In the genomic region with DNA sequence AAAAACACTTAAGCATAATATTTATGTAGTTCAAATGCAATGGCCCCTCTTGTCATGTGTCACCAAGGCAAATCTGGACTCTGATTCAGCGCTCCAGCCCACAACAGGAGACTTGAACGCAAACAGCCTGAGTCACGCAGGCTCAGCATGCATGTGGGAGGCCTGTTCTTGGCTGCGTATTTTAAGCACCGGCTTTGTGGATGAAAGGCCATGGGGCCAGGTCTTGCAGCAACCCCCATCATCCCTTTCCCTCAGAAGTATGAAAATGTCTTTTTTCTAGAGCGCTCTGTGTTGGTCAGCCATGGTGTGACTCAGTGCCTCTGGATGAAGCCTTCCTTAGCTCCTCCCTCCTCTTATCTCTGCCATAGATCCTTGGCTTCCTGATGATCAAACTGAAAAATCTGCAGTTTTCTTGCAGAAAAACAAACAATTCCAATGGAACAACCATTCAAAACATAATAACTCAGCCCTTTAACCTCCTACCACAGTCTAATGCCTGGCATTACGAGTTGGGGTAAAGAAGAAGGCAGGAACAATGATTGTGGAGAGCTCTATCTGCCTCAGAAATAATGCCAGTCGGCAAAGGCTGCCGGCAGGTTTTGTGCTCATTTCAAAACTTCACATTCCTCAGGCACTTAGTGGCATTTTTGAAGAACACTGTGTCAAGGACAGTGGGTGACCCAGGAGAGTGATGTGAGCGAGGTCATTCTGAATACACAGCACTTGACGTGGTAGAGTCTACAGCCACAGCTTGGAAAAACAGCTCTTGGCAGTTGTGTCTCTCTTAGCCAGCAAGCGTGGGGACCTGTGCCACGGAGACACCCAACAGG, we compare ENCODE assay signal across 9 cellular contexts.
A peak's percentile ranks its signal among the peaks of the same experiment; 100 is the strongest.
DNase-seq lines count a peak whose midpoint lies in the region; ATAC-seq, FAIRE-seq and TF ChIP-seq lines count a peak whose summit lies in the region.
"Had no signal": no experiment of that assay in that cellular context is flagged by ENCODE, and none has a peak within 500 bp of the region (broad histone marks: within the 10 kb centered on the region; RNA-seq: fewer than 3 reads in every experiment).

No MANE protein-coding gene starts in this region.

- in situ Hi-C loops in HepG2 (cut with HindIII; ENCODE audit: extremely low pct_ligation_motif_present, low pct_unique_long_range_greater_than_20kb): no loop called here

- H3K27me3 Mint-ChIP-seq in stimulated activated naive CD8-positive, alpha-beta T cell treated with anti-CD3 and anti-CD28 coated beads, Interleukin-15, Interleukin-2, amounts not matched to agents 100 ng/mL and 50 ng/mL, for 24 hours: no peaks in the 10 kb centered on the region

- CTCF ChIA-PET in AG04450 (lab: Charles Lee): interaction anchor here (0.5 to 2.1 kb wide), 3 partner anchors 22 to 597 kb away, joined by 3 to 13 read pairs (median 3); no protein-coding TSS in a partner anchor
- CTCF ChIA-PET in HepG2 (lab: Yijun Ruan, JAX; ENCODE audit: low intra/inter-chr PET ratio, low total read pairs): no interaction called here
- CTCF ChIA-PET in GM10248 (lab: Yijun Ruan, JAX): interaction anchor here (0.9 to 1.7 kb wide), 3 partner anchors 14 to 91 kb away, joined by 3 to 5 read pairs (median 3); no protein-coding TSS in a partner anchor

- FAIRE-seq in HepG2 (lab: Jason Lieb, UNC): peak; percentile 93
- FAIRE-seq: GM12878 had no signal

- H3K9me3 Mint-ChIP-seq in stimulated activated naive CD8-positive, alpha-beta T cell treated with anti-CD3 and anti-CD28 coated beads, Interleukin-15, Interleukin-2, amounts not matched to agents 100 ng/mL and 50 ng/mL, for 24 hours: no peaks in the 10 kb centered on the region

- peaks cover 42% of the 10 kb centered on the region for H3K4me1 Mint-ChIP-seq in stimulated activated naive CD8-positive, alpha-beta T cell treated with anti-CD3 and anti-CD28 coated beads, Interleukin-15, Interleukin-2, amounts not matched to agents 100 ng/mL and 50 ng/mL, for 24 hours (ENCODE audit: low read depth)

- BruUV-seq in HepG2 (replicated peaks; lab: Mats Ljungman, UMichigan): no TSS peak

- TF ChIP-seq CTCF in AG04450 (IDR thresholded peaks at IDR 0.05; ENCODE audit: low read depth, low read length): no peak
- no peak for TF ChIP-seq CTCF in adrenal gland (IDR thresholded peaks at IDR 0.05)
- no peak for TF ChIP-seq CTCF in HepG2 (CRISPR knock-in tag; IDR thresholded peaks at IDR 0.05)
- no peak for TF ChIP-seq CTCF in GM10248 (IDR thresholded peaks at IDR 0.05; ENCODE audit: control extremely low read depth, extremely low read depth, low read depth, missing control alignments)

- H3K36me3 ChIP-seq in adrenal gland (replicated peaks in 1 of 2) (peaks cover 0 to 9% of the 10 kb centered on the region in 2 donors), HepG2 (replicated peaks in 1 of 2; ENCODE audit: control insufficient read depth in 1 of 2, insufficient read depth in 2 of 2, low read length in 2 of 2) (peaks cover 10 to 40% of the 10 kb centered on the region in 2 experiments; a peak in 4 of 5 replicates)

- DNase-seq in AG04450 (ENCODE audit: low read depth, low spot score): peak; percentile 99
- peak; percentile 98 for DNase-seq in LHCN-M2 (ENCODE audit: low read depth)
- DNase-seq in adrenal gland: peak; percentile 56 to 92 (median 85)
- peak; percentile 92 for DNase-seq in HepG2 (ENCODE audit: low spot score)
- no peak for DNase-seq in SW480 (ENCODE audit: low spot score)
- no peak for DNase-seq in GM10248 (ENCODE audit: extremely low spot score)

- POLR2A ChIA-PET in AG04450 (lab: Yijun Ruan, JAX): interaction anchor here (1.0 to 2.0 kb wide), 7 partner anchors 10 to 91 kb away, joined by 3 to 19 read pairs (median 4); no protein-coding TSS in a partner anchor
- POLR2A ChIA-PET in HepG2 (lab: Yijun Ruan, JAX): interaction anchor here (0.9 to 7.2 kb wide), 12 partner anchors 18 to 204 kb away, joined by 3 to 92 read pairs (median 11); no protein-coding TSS in a partner anchor
- POLR2A ChIA-PET in GM10248 (lab: Yijun Ruan, JAX): interaction anchor here (0.5 kb wide), 1 partner anchor 18 kb away, joined by 3 read pairs; no protein-coding TSS in a partner anchor

- peak; percentile 92 for ATAC-seq in HepG2
- no peak for ATAC-seq in HG02938 (IDR thresholded peaks at IDR 0.05; ENCODE audit: unreplicated experiment)
- ATAC-seq: GM12878 had no signal

- H3K4me1 ChIP-seq in adrenal gland (replicated peaks in 1 of 2): peaks cover 17 to 31% of the 10 kb centered on the region in 2 donors
- peaks cover 54% of the 10 kb centered on the region for H3K4me1 ChIP-seq in HepG2 (ENCODE audit: insufficient read depth, low read length)

- intact Hi-C loops in adrenal gland (cut with DNase I) (no loop called here), HepG2 (cut with micrococcal nuclease; ENCODE audit: unreplicated experiment) (loop anchor here (5.0 kb wide), 2 partner anchors 34 to 89 kb away; no protein-coding TSS in a partner anchor)

- H3K27me3 ChIP-seq in AG04450 (ENCODE audit: control insufficient read depth, insufficient read depth, low read length): no peaks in the 10 kb centered on the region
- no peaks in the 10 kb centered on the region for H3K27me3 ChIP-seq in adrenal gland
- no peaks in the 10 kb centered on the region for H3K27me3 ChIP-seq in HepG2 (ENCODE audit: control insufficient read depth in 1 of 2, insufficient read depth in 2 of 2, low read length in 2 of 2)

- peaks cover 9% of the 10 kb centered on the region for H3K79me2 ChIP-seq in HepG2 (ENCODE audit: insufficient read depth, low read length)

- H3K9me3 ChIP-seq in AG04450 (ENCODE audit: control insufficient read depth, insufficient read depth, low read length) (no peaks in the 10 kb centered on the region), adrenal gland (replicated peaks in 1 of 3) (no peaks in the 10 kb centered on the region), HepG2 (ENCODE audit: low read length) (no peaks in the 10 kb centered on the region)

- H3K9ac ChIP-seq in HepG2 (ENCODE audit: insufficient read depth, low read depth, low read length): peak overlapping the region; percentile 71

- peak overlapping the region; percentile 20 for H3K4me3 ChIP-seq in AG04450 (ENCODE audit: low read depth, low read length)
- peak overlapping the region in 1 of 4 donors; percentile 26 for H3K4me3 ChIP-seq in adrenal gland
- H3K4me3 ChIP-seq in HepG2 (replicated peaks in 1 of 3; ENCODE audit: insufficient read depth in 1 of 3, low read depth in 2 of 3, low read length in 3 of 3): peak overlapping the region; percentile 19 to 45 (median 21)
- H3K4me3 ChIP-seq: GM12878 had no signal

- TF ChIP-seq EP300 in HepG2 (IDR thresholded peaks at IDR 0.05; ENCODE audit: low read depth in 2 of 2, low read length in 2 of 2) (peak; percentile 48 to 87; a peak in 2 of 4 replicates), HepG2 (CRISPR knock-in tag; IDR thresholded peaks at IDR 0.05; ENCODE audit: borderline replicate concordance) (peak; percentile 86)

- peak overlapping the region; percentile 10 for H3K27ac Mint-ChIP-seq in stimulated activated naive CD8-positive, alpha-beta T cell treated with anti-CD3 and anti-CD28 coated beads, Interleukin-15, Interleukin-2, amounts not matched to agents 100 ng/mL and 50 ng/mL, for 24 hours

- TF ChIP-seq POLR2A in adrenal gland (IDR thresholded peaks at IDR 0.05) (peak; percentile 25 to 61), HepG2 (IDR thresholded peaks at IDR 0.05; ENCODE audit: insufficient read depth in 1 of 2, low read depth in 2 of 2, low read length in 2 of 2) (peak in 1 of 2 experiments; percentile 37; a peak in 1 of 4 replicates)

- H4K20me1 ChIP-seq in HepG2 (ENCODE audit: insufficient read depth, low read length): no peaks in the 10 kb centered on the region

- H2AFZ ChIP-seq in HepG2 (ENCODE audit: low read length): no peak overlapping the region

- H3K36me3 Mint-ChIP-seq in stimulated activated naive CD8-positive, alpha-beta T cell treated with anti-CD3 and anti-CD28 coated beads, Interleukin-15, Interleukin-2, amounts not matched to agents 100 ng/mL and 50 ng/mL, for 24 hours (ENCODE audit: low read depth): peaks cover 71% of the 10 kb centered on the region

- no peak overlapping the region for H3K4me3 Mint-ChIP-seq in stimulated activated naive CD8-positive, alpha-beta T cell treated with anti-CD3 and anti-CD28 coated beads, Interleukin-15, Interleukin-2, amounts not matched to agents 100 ng/mL and 50 ng/mL, for 24 hours

- WGBS in adrenal gland, 4 donors: 24 to 52% (median 45%) methylated on average over 13 of the region's 13 CpGs
- WGBS in HepG2 (ENCODE audit: low lambda C conversion rate): 7% methylated on average over 9 of the region's 13 CpGs

- peak overlapping the region; percentile 66 for H3K4me2 ChIP-seq in HepG2 (ENCODE audit: low read depth, low read length)

- H3K27ac ChIP-seq in AG04450 (ENCODE audit: low read depth, low read length) (peak overlapping the region; percentile 94), adrenal gland (peak overlapping the region; percentile 73 to 91 (median 78)), HepG2 (ENCODE audit: extremely low read length, insufficient read depth, low read length) (peak overlapping the region; percentile 92)

- TF ChIP-seq RAD21 in HepG2 (CRISPR knock-in tag; IDR thresholded peaks at IDR 0.05): 0 out of 2 replicates have a peak, but pooled peaks have one; percentile 6

Comparison
In these comparisons a context has a peak if more than half of its experiments do, and no peak if none do; other contexts are left out.
1. DNase-seq: peak in AG04450 (single experiment), LHCN-M2 (single experiment), adrenal gland (7 of 7) and HepG2 (single experiment); none in SW480 (single experiment) and GM10248 (single experiment).
2. Peak in every context shown above with its lines, with median percentiles within 50 percentile points of each other: H3K27ac ChIP-seq.